ENCODE assay signal across 19 cellular contexts in the genomic region with DNA sequence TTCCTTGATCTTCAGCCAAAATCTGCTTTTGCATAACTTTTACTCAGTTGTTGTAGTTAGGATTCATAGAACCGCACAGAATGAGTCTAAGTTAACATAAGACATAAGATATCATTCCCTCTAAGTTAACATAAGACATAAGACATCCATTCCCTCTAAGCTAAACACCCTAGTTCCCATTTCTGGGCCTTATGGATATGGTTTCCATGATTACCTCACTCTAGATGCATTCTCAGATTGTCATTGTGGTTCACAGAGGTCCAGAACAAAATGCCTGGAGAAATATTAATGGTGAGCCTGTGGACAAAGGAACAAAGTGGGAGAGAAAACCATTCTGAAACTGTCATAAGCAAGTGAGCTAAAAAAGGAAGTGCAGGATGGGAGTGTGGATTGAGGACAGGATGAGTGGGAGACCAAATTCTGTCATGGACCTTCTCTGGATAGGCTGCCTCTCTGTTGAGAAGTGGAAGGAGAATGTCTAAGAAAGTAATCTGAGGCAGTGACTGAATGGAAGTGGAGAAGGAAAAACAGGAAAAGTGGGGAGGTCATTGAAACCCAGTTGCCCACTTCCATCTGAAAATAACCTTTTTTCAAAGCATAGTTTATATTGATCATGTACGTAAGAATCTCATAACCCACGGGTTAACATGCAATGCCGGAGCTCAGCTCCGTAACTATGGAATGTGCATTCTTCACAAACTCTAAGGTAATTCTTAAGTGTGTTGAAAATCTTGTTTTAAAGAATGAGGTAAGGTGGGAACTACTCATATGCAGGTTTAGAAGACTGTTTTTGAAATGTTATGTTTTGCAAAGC. TPM values are rescaled to one million over a fixed set of nuclear protein-coding genes. Genes with fewer than 3 reads are reported as not detected.
DNase-seq lines count a peak whose midpoint lies in the region; ATAC-seq and TF ChIP-seq lines count a peak whose summit lies in the region.
"Had no signal": no experiment of that assay in that cellular context is flagged by ENCODE, and none has a peak within 500 bp of the region (broad histone marks: within the 10 kb centered on the region; RNA-seq: fewer than 3 reads in every experiment).

No MANE protein-coding gene starts in this region.

- no peak overlapping the region for H3K4me3 Mint-ChIP-seq in osteocyte (ENCODE audit: unreplicated experiment)
- H3K4me3 Mint-ChIP-seq: activated CD4-positive, alpha-beta memory T cell treated with anti-CD3 and anti-CD28 coated beads, Interleukin-2, amount 10 ng/mL, durations not matched to agents 7 days and 5 days; stimulated activated effector memory CD8-positive, alpha-beta T cell treated with anti-CD3 and anti-CD28 coated beads, Interleukin-12 subunit alpha, Interleukin-12 subunit beta, amount 100 ng/mL, for 72 hours had no signal

- no peaks in the 10 kb centered on the region for H3K36me3 Mint-ChIP-seq in osteocyte (ENCODE audit: unreplicated experiment)
- H3K36me3 Mint-ChIP-seq: stimulated activated effector memory CD8-positive, alpha-beta T cell treated with anti-CD3 and anti-CD28 coated beads, Interleukin-12 subunit alpha, Interleukin-12 subunit beta, amount 100 ng/mL, for 72 hours had no signal

- H3K27ac ChIP-seq in fibroblast of lung (ENCODE audit: insufficient read depth, low read length): peak overlapping the region; percentile 56
- H3K27ac ChIP-seq: colonic mucosa, heart left ventricle had no signal

- H3K4me1 ChIP-seq in fibroblast of lung (ENCODE audit: control insufficient read depth, extremely low read depth, insufficient read depth, low read length): peaks cover 6% of the 10 kb centered on the region
- H3K4me1 ChIP-seq: colonic mucosa, heart left ventricle had no signal

- no peak overlapping the region for H3K9ac ChIP-seq in fibroblast of lung (ENCODE audit: insufficient read depth, low read length)

- H3K36me3 ChIP-seq in fibroblast of lung (ENCODE audit: control insufficient read depth, insufficient read depth, low read length): no peaks in the 10 kb centered on the region
- H3K36me3 ChIP-seq: colonic mucosa, heart left ventricle had no signal

- DNase-seq in AG10803 (ENCODE audit: low read depth) (peak; percentile 72), fibroblast of lung (ENCODE audit: low read depth in 2 of 2) (peak; percentile 71 to 73), osteocyte (ENCODE audit: extremely low spot score, unreplicated experiment) (no peak), retina (no peak)
- DNase-seq in activated CD4-positive, alpha-beta T cell treated with anti-CD3 and anti-CD28 coated beads, Interleukin-2, amount 50 U/mL, for 1 hour: no peak
- DNase-seq: activated CD4-positive, alpha-beta memory T cell treated with anti-CD3 and anti-CD28 coated beads, Interleukin-2, amount 10 ng/mL, durations not matched to agents 7 days and 5 days; activated T-cell treated with anti-CD3 and anti-CD28 coated beads, Interleukin-2, amount 50 U/mL, for 48 hours; colonic mucosa; heart left ventricle; NCI-H1105 treated with DMSO at 0.1 percent for 48 hours; NCI-H2171 treated with DMSO at 0.1 percent for 48 hours; occipital lobe; RPMI8226; SW 1271 had no signal

- H2AFZ ChIP-seq in fibroblast of lung (ENCODE audit: low read length): peak overlapping the region; percentile 65

- H3K4me3 ChIP-seq in AG10803 (ENCODE audit: low read length) (no peak overlapping the region), fibroblast of lung (replicated peaks in 1 of 4; ENCODE audit: control extremely low read depth in 1 of 4, insufficient read depth in 1 of 4, low read depth in 3 of 4, low read length in 4 of 4) (no peak overlapping the region)
- H3K4me3 ChIP-seq: colonic mucosa, heart left ventricle, skin epidermis had no signal

- ATAC-seq in SK-N-SH treated with all-trans-retinoic acid at 6 μM for 48 hours: peak; percentile 18; the same call in 1 of the 3 replicates
- ATAC-seq in GM21619 (IDR thresholded peaks at IDR 0.05; ENCODE audit: unreplicated experiment): no peak
- ATAC-seq in GM19397 (IDR thresholded peaks at IDR 0.05; ENCODE audit: unreplicated experiment): no peak
- ATAC-seq: heart left ventricle; stimulated activated effector memory CD8-positive, alpha-beta T cell treated with anti-CD3 and anti-CD28 coated beads, Interleukin-12 subunit alpha, Interleukin-12 subunit beta, amount 100 ng/mL, for 72 hours had no signal

- peaks cover 8% of the 10 kb centered on the region for H3K4me1 Mint-ChIP-seq in osteocyte (ENCODE audit: unreplicated experiment)
- H3K4me1 Mint-ChIP-seq: activated CD4-positive, alpha-beta memory T cell treated with anti-CD3 and anti-CD28 coated beads, Interleukin-2, amount 10 ng/mL, durations not matched to agents 7 days and 5 days; stimulated activated effector memory CD8-positive, alpha-beta T cell treated with anti-CD3 and anti-CD28 coated beads, Interleukin-12 subunit alpha, Interleukin-12 subunit beta, amount 100 ng/mL, for 72 hours had no signal

- H3K79me2 ChIP-seq in fibroblast of lung (ENCODE audit: control insufficient read depth, insufficient read depth, low read length): no peaks in the 10 kb centered on the region

- peak overlapping the region; percentile 66 for H3K4me2 ChIP-seq in fibroblast of lung (ENCODE audit: extremely low read depth, insufficient read depth, low read length)

- H3K27me3 ChIP-seq in fibroblast of lung (ENCODE audit: control insufficient read depth, insufficient read depth, low read length): no peaks in the 10 kb centered on the region
- H3K27me3 ChIP-seq: colonic mucosa, heart left ventricle had no signal

- H3K9me3 Mint-ChIP-seq in osteocyte (ENCODE audit: unreplicated experiment): no peaks in the 10 kb centered on the region
- H3K9me3 Mint-ChIP-seq: activated CD4-positive, alpha-beta memory T cell treated with anti-CD3 and anti-CD28 coated beads, Interleukin-2, amount 10 ng/mL, durations not matched to agents 7 days and 5 days; stimulated activated effector memory CD8-positive, alpha-beta T cell treated with anti-CD3 and anti-CD28 coated beads, Interleukin-12 subunit alpha, Interleukin-12 subunit beta, amount 100 ng/mL, for 72 hours had no signal

- no peak for TF ChIP-seq CTCF in AG10803 (conservative IDR thresholded peaks at IDR 0.05; ENCODE audit: low read length)
- TF ChIP-seq CTCF in fibroblast of lung (conservative IDR thresholded peaks at IDR 0.05 in 1 of 2, IDR thresholded peaks at IDR 0.05 in 1 of 2; ENCODE audit: low read depth in 1 of 2, low read length in 2 of 2): no peak
- no peak for TF ChIP-seq CTCF in osteocyte (IDR thresholded peaks at IDR 0.05)

- H4K20me1 ChIP-seq in fibroblast of lung (ENCODE audit: control insufficient read depth, extremely low read depth, insufficient read depth, low read length): no peaks in the 10 kb centered on the region

- H3K27me3 Mint-ChIP-seq in osteocyte (ENCODE audit: unreplicated experiment): no peaks in the 10 kb centered on the region
- H3K27me3 Mint-ChIP-seq: activated CD4-positive, alpha-beta memory T cell treated with anti-CD3 and anti-CD28 coated beads, Interleukin-2, amount 10 ng/mL, durations not matched to agents 7 days and 5 days had no signal

- peak overlapping the region; percentile 24 for H3K27ac Mint-ChIP-seq in osteocyte (ENCODE audit: unreplicated experiment)
- H3K27ac Mint-ChIP-seq: activated CD4-positive, alpha-beta memory T cell treated with anti-CD3 and anti-CD28 coated beads, Interleukin-2, amount 10 ng/mL, durations not matched to agents 7 days and 5 days; stimulated activated effector memory CD8-positive, alpha-beta T cell treated with anti-CD3 and anti-CD28 coated beads, Interleukin-12 subunit alpha, Interleukin-12 subunit beta, amount 100 ng/mL, for 72 hours had no signal

- no peaks in the 10 kb centered on the region for H3K9me3 ChIP-seq in fibroblast of lung (ENCODE audit: control insufficient read depth, insufficient read depth, low read depth, low read length)
- H3K9me3 ChIP-seq: colonic mucosa, heart left ventricle had no signal

TF ChIP-seq in SK-N-SH treated with all-trans-retinoic acid at 6 μM for 48 hours, 23 proteins besides CTCF, POLR2A, EP300 and RAD21:
- no peak for TF ChIP-seq ZNF565 (CRISPR knock-in tag; conservative IDR thresholded peaks at IDR 0.05; ENCODE audit: low read depth)
- TF ChIP-seq RARB (CRISPR knock-in tag; IDR thresholded peaks at IDR 0.05): no peak
- TF ChIP-seq CSRNP3 (CRISPR knock-in tag; IDR thresholded peaks at IDR 0.05): no peak
- no peak for TF ChIP-seq GLIS3 (CRISPR knock-in tag; IDR thresholded peaks at IDR 0.05)
- no peak for TF ChIP-seq ZNF70 (CRISPR knock-in tag; IDR thresholded peaks at IDR 0.05)
- no peak for TF ChIP-seq CSDC2 (CRISPR knock-in tag; IDR thresholded peaks at IDR 0.05)

RNA-seq across cellular contexts. Expression of gene SECISBP2L, which starts 37.4 kb away (rescaled TPM):
- total RNA-seq in fibroblast of lung (42.1 and 44.3 TPM in 2 replicates), osteocyte (47.7 TPM in 2 replicates)
- 24.0 and 25.7 TPM in 2 replicates for polyA plus RNA-seq in fibroblast of lung
- polyA plus RNA-seq in fibroblast of lung (2012): 15.7 and 19.8 TPM in 2 replicates
- 36.1 and 44.7 TPM in 2 replicates for polyA minus RNA-seq in fibroblast of lung (ENCODE audit: low replicate concordance)

Comparison
In these comparisons a context has a peak if more than half of its experiments do, and no peak if none do; other contexts are left out.
1. DNase-seq: peak in AG10803 (single experiment) and fibroblast of lung (2 of 2); none in osteocyte (single experiment), retina (single experiment) and activated CD4-positive, alpha-beta T cell treated with anti-CD3 and anti-CD28 coated beads, Interleukin-2, amount 50 U/mL, for 1 hour (single experiment).